Comparison of ENCODE assay signal across 31 cellular contexts in the genomic region with DNA sequence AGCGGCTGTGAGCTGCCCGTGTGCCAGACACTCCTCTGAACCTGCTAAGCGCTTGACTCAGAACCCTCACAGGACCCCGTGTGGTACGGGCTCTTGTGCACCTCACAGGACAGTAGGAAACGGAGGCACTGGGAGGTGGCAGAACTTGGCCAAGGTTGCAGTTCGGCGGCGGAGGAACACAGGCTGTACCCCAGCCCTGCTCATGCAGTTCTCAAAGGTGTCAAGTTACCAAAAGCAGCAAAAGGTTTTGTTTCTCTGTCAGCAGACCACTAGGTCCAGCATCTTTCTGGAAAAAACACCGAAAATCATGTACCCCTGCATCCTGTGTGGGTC. TPM values are rescaled to one million over a fixed set of nuclear protein-coding genes. Genes with fewer than 3 reads are reported as not detected.
A peak's percentile ranks its signal among the peaks of the same experiment; 100 is the strongest.
DNase-seq lines count a peak whose midpoint lies in the region; ATAC-seq and TF ChIP-seq lines count a peak whose summit lies in the region.
"Had no signal": no experiment of that assay in that cellular context is flagged by ENCODE, and none has a peak within 500 bp of the region (broad histone marks: within the 10 kb centered on the region; RNA-seq: fewer than 3 reads in every experiment).

No MANE protein-coding gene starts in this region.

- peaks cover 22 to 32% of the 10 kb centered on the region in 2 donors for H3K4me1 Mint-ChIP-seq in immature natural killer cell
- H3K4me1 Mint-ChIP-seq: CD14-positive monocyte, naive B cell had no signal

- H3K36me3 ChIP-seq in cardiac muscle cell (no peaks in the 10 kb centered on the region), mesenchymal stem cell (ENCODE audit: control insufficient read depth in 1 of 2, insufficient read depth in 2 of 2, low read depth in 1 of 2, low read length in 2 of 2) (no peaks in the 10 kb centered on the region), thoracic aorta (no peaks in the 10 kb centered on the region)
- H3K36me3 ChIP-seq: brain microvascular endothelial cell, transverse colon had no signal

- H3K14ac ChIP-seq in mesenchymal stem cell (ENCODE audit: low read length in 2 of 2) = no peak overlapping the region

- H4K91ac ChIP-seq in mesenchymal stem cell (ENCODE audit: low read length) = no peak overlapping the region

- H3K4me3 ChIP-seq in cardiac muscle cell (no peak overlapping the region), choroid plexus epithelial cell (ENCODE audit: low read depth, low read length) (peak overlapping the region; percentile 40), mesenchymal stem cell (ENCODE audit: insufficient read depth in 1 of 2, low read depth in 1 of 2, low read length in 2 of 2) (peak overlapping the region in 1 of 2 experiments; percentile 72), thoracic aorta (peak overlapping the region; percentile 52)
- H3K4me3 ChIP-seq: GM12878, transverse colon had no signal

- H3K27ac ChIP-seq in cardiac muscle cell (no peak overlapping the region), mesenchymal stem cell (ENCODE audit: low read length, poor library complexity, severe bottlenecking) (no peak overlapping the region), thoracic aorta (no peak overlapping the region)
- H3K27ac ChIP-seq: brain microvascular endothelial cell, transverse colon had no signal

- H3K9ac ChIP-seq in mesenchymal stem cell (ENCODE audit: low read length) = peak overlapping the region; percentile 18

- H3K4me3 Mint-ChIP-seq in immature natural killer cell = peak overlapping the region in 1 of 5 donors; percentile 29
- H3K4me3 Mint-ChIP-seq: activated CD8-positive, alpha-beta T cell treated with anti-CD3 and anti-CD28 coated beads for 36 hours; activated naive CD4-positive, alpha-beta T cell treated with anti-CD3 and anti-CD28 coated beads, Interleukin-2, amount 50 U/mL, for 24 hours; activated T-cell treated with anti-CD3 and anti-CD28 coated beads, Interleukin-2, amount 50 U/mL, for 4 hours; CD14-positive monocyte had no signal

- H3K27me3 ChIP-seq in cardiac muscle cell = peaks cover 14% of the 10 kb centered on the region
- H3K27me3 ChIP-seq in mesenchymal stem cell (ENCODE audit: control insufficient read depth in 1 of 2, insufficient read depth in 1 of 2, low read length in 2 of 2) = peaks cover 0 to 67% of the 10 kb centered on the region in 2 experiments
- no peaks in the 10 kb centered on the region for H3K27me3 ChIP-seq in thoracic aorta (replicated peaks; ENCODE audit: insufficient read depth)
- H3K27me3 ChIP-seq: brain microvascular endothelial cell had no signal

- DNase-seq in cardiac muscle cell (ENCODE audit: low read depth in 1 of 2, low spot score in 1 of 2) = peak; percentile 26 to 31
- DNase-seq in left ventricle myocardium superior = no peak
- peak; percentile 56 for DNase-seq in choroid plexus epithelial cell (ENCODE audit: low read depth)
- DNase-seq in mesenchymal stem cell = no peak
- no peak for DNase-seq in thoracic aorta (ENCODE audit: low spot score)
- no peak for DNase-seq in glomerular visceral epithelial cell (ENCODE audit: extremely low spot score)
- no peak for DNase-seq in immature natural killer cell
- no peak for DNase-seq in DMS114 treated with DMSO at 0.1 percent for 48 hours (lab: John Stamatoyannopoulos, UW; ENCODE audit: unreplicated experiment)
- DNase-seq: ACHN; activated CD4-positive, CD25-positive, alpha-beta regulatory T cell; activated CD8-positive, alpha-beta T cell treated with anti-CD3 and anti-CD28 coated beads for 36 hours; activated T-cell treated with anti-CD3 and anti-CD28 coated beads, Interleukin-2, amount 50 U/mL, for 4 hours; brain microvascular endothelial cell; foreskin melanocyte; hypothalamus; KBM-7; kidney glomerular epithelial cell; NCI-H1930; NCI-H526; small intestine; stimulated activated CD4-positive, alpha-beta T cell treated with anti-CD3 and anti-CD28 coated beads, Interleukin-2, amount 100 ng/mL, for 48 hours; stimulated activated naive CD8-positive, alpha-beta T cell treated with anti-CD3 and anti-CD28 coated beads, Interleukin-15, Interleukin-2, amounts not matched to agents 100 U/mL and 50 U/mL, for 24 hours; T-helper 9 cell; transverse colon had no signal

- no peak overlapping the region for H2BK120ac ChIP-seq in mesenchymal stem cell (ENCODE audit: low read depth, low read length)

- H3K9me3 ChIP-seq in cardiac muscle cell (ENCODE audit: low read depth) (no peaks in the 10 kb centered on the region), mesenchymal stem cell (ENCODE audit: control insufficient read depth, low read length) (no peaks in the 10 kb centered on the region), thoracic aorta (no peaks in the 10 kb centered on the region)
- H3K9me3 ChIP-seq: transverse colon had no signal

- H2BK15ac ChIP-seq in mesenchymal stem cell (ENCODE audit: low read depth, poor library complexity, severe bottlenecking) = no peak overlapping the region

- peaks cover 3 to 6% (median 5%) of the 10 kb centered on the region in 3 donors for H3K27me3 Mint-ChIP-seq in immature natural killer cell (ENCODE audit: low read depth in 3 of 3)
- H3K27me3 Mint-ChIP-seq: activated CD8-positive, alpha-beta T cell treated with anti-CD3 and anti-CD28 coated beads for 36 hours; activated naive CD4-positive, alpha-beta T cell treated with anti-CD3 and anti-CD28 coated beads, Interleukin-2, amount 50 U/mL, for 24 hours had no signal

- no peak overlapping the region for H2BK12ac ChIP-seq in mesenchymal stem cell (ENCODE audit: low read length in 2 of 2)

- no peak overlapping the region for H3K4me2 ChIP-seq in mesenchymal stem cell (ENCODE audit: low read length, poor library complexity, severe bottlenecking)

- peaks cover 0 to 2% (median 0%) of the 10 kb centered on the region in 6 donors for H3K9me3 Mint-ChIP-seq in immature natural killer cell
- H3K9me3 Mint-ChIP-seq: activated CD8-positive, alpha-beta T cell treated with anti-CD3 and anti-CD28 coated beads for 36 hours; activated naive CD4-positive, alpha-beta T cell treated with anti-CD3 and anti-CD28 coated beads, Interleukin-2, amount 50 U/mL, for 24 hours; activated T-cell treated with anti-CD3 and anti-CD28 coated beads, Interleukin-2, amount 50 U/mL, for 4 hours; memory B cell; naive B cell had no signal

- H3K36me3 Mint-ChIP-seq in immature natural killer cell = no peaks in the 10 kb centered on the region
- H3K36me3 Mint-ChIP-seq: activated naive CD4-positive, alpha-beta T cell treated with anti-CD3 and anti-CD28 coated beads, Interleukin-2, amount 50 U/mL, for 24 hours; CD14-positive monocyte; memory B cell; naive B cell had no signal

- no peaks in the 10 kb centered on the region for H3K79me1 ChIP-seq in mesenchymal stem cell (replicated peaks; ENCODE audit: low read length, poor library complexity, severe bottlenecking)

- no peak for ATAC-seq in left ventricle myocardium superior
- ATAC-seq in thoracic aorta (ENCODE audit: insufficient number of reproducible peaks, low FRiP score, low read depth) = peak; percentile 28
- ATAC-seq: activated CD8-positive, alpha-beta T cell treated with anti-CD3 and anti-CD28 coated beads for 36 hours; activated T-cell treated with anti-CD3 and anti-CD28 coated beads, Interleukin-2, amount 50 U/mL, for 4 hours; GM12878; stimulated activated naive CD8-positive, alpha-beta T cell treated with anti-CD3 and anti-CD28 coated beads, Interleukin-15, Interleukin-2, amounts not matched to agents 100 U/mL and 50 U/mL, for 24 hours had no signal

- no peak overlapping the region for H3K23ac ChIP-seq in mesenchymal stem cell (ENCODE audit: low read length in 2 of 2)

- peak overlapping the region in 1 of 6 donors; percentile 57 for H3K27ac Mint-ChIP-seq in immature natural killer cell
- H3K27ac Mint-ChIP-seq: activated CD8-positive, alpha-beta T cell treated with anti-CD3 and anti-CD28 coated beads for 36 hours; activated naive CD4-positive, alpha-beta T cell treated with anti-CD3 and anti-CD28 coated beads, Interleukin-2, amount 50 U/mL, for 24 hours; CD14-positive monocyte had no signal

- H3K4ac ChIP-seq in mesenchymal stem cell (ENCODE audit: low read depth in 1 of 2, low read length in 2 of 2) = no peak overlapping the region

- H2BK5ac ChIP-seq in mesenchymal stem cell (ENCODE audit: low read depth, low read length, poor library complexity, severe bottlenecking) = no peak overlapping the region

- intact Hi-C loops in left ventricle myocardium superior (cut with micrococcal nuclease) = no loop called here

- no peak overlapping the region for H3K18ac ChIP-seq in mesenchymal stem cell (ENCODE audit: low read depth in 1 of 2, low read length in 2 of 2)

- H3K4me1 ChIP-seq in cardiac muscle cell (ENCODE audit: low read depth) (no peaks in the 10 kb centered on the region), mesenchymal stem cell (ENCODE audit: control insufficient read depth, insufficient read depth, low read depth, low read length) (peaks cover 1% of the 10 kb centered on the region), thoracic aorta (ENCODE audit: control insufficient read depth in 1 of 2, low read depth in 2 of 2) (peaks cover 0 to 3% of the 10 kb centered on the region in 2 donors)
- H3K4me1 ChIP-seq: transverse colon had no signal

- H4K8ac ChIP-seq in mesenchymal stem cell (ENCODE audit: low read length) = no peak overlapping the region

- TF ChIP-seq CTCF in cardiac muscle cell (IDR thresholded peaks at IDR 0.05; ENCODE audit: low read depth, low read length) = no peak
- TF ChIP-seq CTCF in choroid plexus epithelial cell (conservative IDR thresholded peaks at IDR 0.05; ENCODE audit: low read depth, low read length) = no peak
- TF ChIP-seq CTCF in thoracic aorta (IDR thresholded peaks at IDR 0.05) = no peak

- 83% methylated on average over 10 of the region's 10 CpGs for WGBS in mesenchymal stem cell

- H2AFZ ChIP-seq in mesenchymal stem cell (ENCODE audit: low read depth, low read length) = no peak overlapping the region

- no peak overlapping the region for H2AK5ac ChIP-seq in mesenchymal stem cell (ENCODE audit: low read length, severe bottlenecking)

RNA-seq across cellular contexts. Expression of gene CFAP97D2, which starts 21.6 kb away (rescaled TPM):
- total RNA-seq in cardiac muscle cell (not detected in 2 replicates), left ventricle myocardium superior (not detected), thoracic aorta (not detected)
- polyA plus RNA-seq in cardiac muscle cell (0.19 TPM in 1 of 2 replicates, not detected in the other), immature natural killer cell (1 to 10 TPM in 1 of 3 donors, under 1 TPM in 2; 0.40 to 1.0 (median 0.44) TPM)
- not detected for polyA plus RNA-seq in mesenchymal stem cell (2013, experiment 1 of 2)
- polyA plus RNA-seq in mesenchymal stem cell (2013, experiment 2 of 2) = not detected
- total RNA-seq: activated CD8-positive, alpha-beta T cell treated with anti-CD3 and anti-CD28 coated beads for 36 hours; activated T-cell treated with anti-CD3 and anti-CD28 coated beads, Interleukin-2, amount 50 U/mL, for 4 hours; GM12878; H4; osteocyte; transverse colon had no signal
- polyA plus RNA-seq: GM12878, small intestine had no signal

RNA-seq across cellular contexts. Expression of gene CDC16, which starts 34.1 kb away (rescaled TPM):
- 25.8 and 36.8 TPM in 2 replicates for total RNA-seq in cardiac muscle cell
- 46.0 and 48.7 TPM in 2 replicates for polyA plus RNA-seq in cardiac muscle cell
- total RNA-seq in left ventricle myocardium superior = 35.9 TPM
- polyA plus RNA-seq in mesenchymal stem cell (2013, experiment 1 of 2) = 67.7 TPM
- 67.0 TPM for polyA plus RNA-seq in mesenchymal stem cell (2013, experiment 2 of 2)
- total RNA-seq in thoracic aorta = 10 to 100 TPM; 45.4 to 73.3 TPM
- polyA plus RNA-seq in immature natural killer cell = 10 to 100 TPM; 16.0 to 33.1 (median 30.1) TPM

Comparison
In these comparisons a context has a peak if more than half of its experiments do, and no peak if none do; other contexts are left out.
1. DNase-seq: peak in cardiac muscle cell (2 of 2) and choroid plexus epithelial cell (single experiment); none in left ventricle myocardium superior (single experiment), mesenchymal stem cell (single experiment), thoracic aorta (single experiment), glomerular visceral epithelial cell (single experiment), immature natural killer cell (0 of 3) and DMS114 treated with DMSO at 0.1 percent for 48 hours (single experiment).